ENCODE assay signal across 1 cellular context in the genomic region with DNA sequence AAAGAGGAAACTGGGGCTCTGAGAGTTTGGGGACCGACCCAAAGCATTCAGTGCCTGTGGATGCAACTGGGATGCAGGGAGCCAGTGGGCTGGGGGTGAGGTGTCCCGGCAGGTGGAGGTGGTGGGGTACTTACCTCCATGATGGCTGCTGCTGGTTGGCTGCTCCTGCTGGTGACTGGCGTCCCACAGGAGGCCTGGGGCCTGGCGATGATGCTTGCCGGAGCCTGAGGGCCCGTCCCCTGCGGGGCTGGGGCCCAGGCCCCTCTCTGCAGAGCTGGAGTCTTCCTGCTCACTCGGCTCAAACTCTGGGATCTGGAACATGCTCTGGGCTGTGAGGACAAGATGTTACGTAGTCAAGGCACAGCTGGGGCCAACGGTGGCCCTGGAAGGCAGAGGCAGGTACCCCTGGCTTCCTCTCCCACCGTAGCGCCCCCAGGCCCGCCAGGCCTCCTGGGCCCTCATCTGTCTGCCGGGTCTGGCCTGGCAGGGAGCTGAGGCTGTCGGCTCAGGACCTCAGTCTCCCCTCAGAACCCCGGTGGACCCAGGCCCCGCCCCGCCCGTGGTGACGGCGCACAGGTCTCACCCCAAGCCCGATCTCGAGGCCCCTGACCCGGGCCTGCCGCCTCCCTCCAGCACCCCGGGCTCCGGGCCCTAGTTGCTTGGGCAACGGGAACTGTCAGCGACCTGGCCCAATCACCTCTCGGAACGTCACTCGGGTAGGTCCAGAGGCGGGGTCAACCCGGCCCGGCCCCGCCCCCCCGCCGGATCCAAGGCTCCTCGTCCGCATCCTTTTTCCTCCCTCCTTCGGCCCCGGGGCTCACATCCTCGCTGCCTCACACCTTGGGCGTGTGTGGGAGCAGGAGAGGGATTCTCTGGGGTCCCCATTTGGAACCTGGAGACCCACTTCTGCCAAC.
TF ChIP-seq lines count a peak whose summit lies in the region.

A gene (minus strand): TSS at position 618 of the 914 bp plus-strand sequence. CDS start 297 bp downstream, at position 321.

TF ChIP-seq in HEK293, 187 proteins besides CTCF, POLR2A, EP300 and RAD21 (continued from another document and continues in another):
- TF ChIP-seq, protein P1, sequence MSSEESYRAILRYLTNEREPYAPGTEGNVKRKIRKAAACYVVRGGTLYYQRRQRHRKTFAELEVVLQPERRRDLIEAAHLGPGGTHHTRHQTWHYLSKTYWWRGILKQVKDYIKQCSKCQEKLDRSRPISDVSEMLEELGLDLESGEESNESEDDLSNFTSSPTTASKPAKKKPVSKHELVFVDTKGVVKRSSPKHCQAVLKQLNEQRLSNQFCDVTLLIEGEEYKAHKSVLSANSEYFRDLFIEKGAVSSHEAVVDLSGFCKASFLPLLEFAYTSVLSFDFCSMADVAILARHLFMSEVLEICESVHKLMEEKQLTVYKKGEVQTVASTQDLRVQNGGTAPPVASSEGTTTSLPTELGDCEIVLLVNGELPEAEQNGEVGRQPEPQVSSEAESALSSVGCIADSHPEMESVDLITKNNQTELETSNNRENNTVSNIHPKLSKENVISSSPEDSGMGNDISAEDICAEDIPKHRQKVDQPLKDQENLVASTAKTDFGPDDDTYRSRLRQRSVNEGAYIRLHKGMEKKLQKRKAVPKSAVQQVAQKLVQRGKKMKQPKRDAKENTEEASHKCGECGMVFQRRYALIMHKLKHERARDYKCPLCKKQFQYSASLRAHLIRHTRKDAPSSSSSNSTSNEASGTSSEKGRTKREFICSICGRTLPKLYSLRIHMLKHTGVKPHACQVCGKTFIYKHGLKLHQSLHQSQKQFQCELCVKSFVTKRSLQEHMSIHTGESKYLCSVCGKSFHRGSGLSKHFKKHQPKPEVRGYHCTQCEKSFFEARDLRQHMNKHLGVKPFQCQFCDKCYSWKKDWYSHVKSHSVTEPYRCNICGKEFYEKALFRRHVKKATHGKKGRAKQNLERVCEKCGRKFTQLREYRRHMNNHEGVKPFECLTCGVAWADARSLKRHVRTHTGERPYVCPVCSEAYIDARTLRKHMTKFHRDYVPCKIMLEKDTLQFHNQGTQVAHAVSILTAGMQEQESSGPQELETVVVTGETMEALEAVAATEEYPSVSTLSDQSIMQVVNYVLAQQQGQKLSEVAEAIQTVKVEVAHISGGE (tag by site-specific recombination; conservative IDR thresholded peaks at IDR 0.05; ENCODE audit: low read depth) = peak; percentile 90
- peak; percentile 79 for TF ChIP-seq SP2 (tag by site-specific recombination; IDR thresholded peaks at IDR 0.05)
- TF ChIP-seq ZNF514 (tag by site-specific recombination; IDR thresholded peaks at IDR 0.05) = no peak
- TF ChIP-seq, protein P2, sequence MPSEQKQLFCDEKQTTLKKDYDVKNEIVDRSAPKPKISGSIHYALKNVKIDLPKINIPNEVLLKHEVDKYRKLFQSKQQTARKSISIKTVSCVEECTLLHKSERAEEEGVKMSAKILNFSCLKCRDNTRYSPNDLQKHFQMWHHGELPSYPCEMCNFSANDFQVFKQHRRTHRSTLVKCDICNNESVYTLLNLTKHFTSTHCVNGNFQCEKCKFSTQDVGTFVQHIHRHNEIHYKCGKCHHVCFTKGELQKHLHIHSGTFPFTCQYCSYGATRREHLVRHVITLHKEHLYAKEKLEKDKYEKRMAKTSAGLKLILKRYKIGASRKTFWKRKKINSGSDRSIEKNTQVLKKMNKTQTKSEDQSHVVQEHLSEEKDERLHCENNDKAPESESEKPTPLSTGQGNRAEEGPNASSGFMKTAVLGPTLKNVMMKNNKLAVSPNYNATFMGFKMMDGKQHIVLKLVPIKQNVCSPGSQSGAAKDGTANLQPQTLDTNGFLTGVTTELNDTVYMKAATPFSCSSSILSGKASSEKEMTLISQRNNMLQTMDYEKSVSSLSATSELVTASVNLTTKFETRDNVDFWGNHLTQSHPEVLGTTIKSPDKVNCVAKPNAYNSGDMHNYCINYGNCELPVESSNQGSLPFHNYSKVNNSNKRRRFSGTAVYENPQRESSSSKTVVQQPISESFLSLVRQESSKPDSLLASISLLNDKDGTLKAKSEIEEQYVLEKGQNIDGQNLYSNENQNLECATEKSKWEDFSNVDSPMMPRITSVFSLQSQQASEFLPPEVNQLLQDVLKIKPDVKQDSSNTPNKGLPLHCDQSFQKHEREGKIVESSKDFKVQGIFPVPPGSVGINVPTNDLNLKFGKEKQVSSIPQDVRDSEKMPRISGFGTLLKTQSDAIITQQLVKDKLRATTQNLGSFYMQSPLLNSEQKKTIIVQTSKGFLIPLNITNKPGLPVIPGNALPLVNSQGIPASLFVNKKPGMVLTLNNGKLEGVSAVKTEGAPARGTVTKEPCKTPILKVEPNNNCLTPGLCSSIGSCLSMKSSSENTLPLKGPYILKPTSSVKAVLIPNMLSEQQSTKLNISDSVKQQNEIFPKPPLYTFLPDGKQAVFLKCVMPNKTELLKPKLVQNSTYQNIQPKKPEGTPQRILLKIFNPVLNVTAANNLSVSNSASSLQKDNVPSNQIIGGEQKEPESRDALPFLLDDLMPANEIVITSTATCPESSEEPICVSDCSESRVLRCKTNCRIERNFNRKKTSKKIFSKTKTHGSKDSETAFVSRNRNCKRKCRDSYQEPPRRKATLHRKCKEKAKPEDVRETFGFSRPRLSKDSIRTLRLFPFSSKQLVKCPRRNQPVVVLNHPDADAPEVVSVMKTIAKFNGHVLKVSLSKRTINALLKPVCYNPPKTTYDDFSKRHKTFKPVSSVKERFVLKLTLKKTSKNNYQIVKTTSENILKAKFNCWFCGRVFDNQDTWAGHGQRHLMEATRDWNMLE (tag by site-specific recombination; conservative IDR thresholded peaks at IDR 0.05; ENCODE audit: low read depth) = no peak
- TF ChIP-seq ZNF830 (tag by site-specific recombination; IDR thresholded peaks at IDR 0.05; ENCODE audit: low read depth) = no peak
- peak; percentile 23; the same call in 1 of the 2 replicates for TF ChIP-seq ZBTB21 (tag by site-specific recombination; IDR thresholded peaks at IDR 0.05)
- no peak for TF ChIP-seq ZNF23 (tag by site-specific recombination; IDR thresholded peaks at IDR 0.05; ENCODE audit: borderline replicate concordance)
- 0 out of 2 replicates have a peak, but pooled peaks have one; percentile 13 for TF ChIP-seq ZSCAN30 (tag by site-specific recombination; IDR thresholded peaks at IDR 0.05)
- TF ChIP-seq SP3 (tag by site-specific recombination; IDR thresholded peaks at IDR 0.05) = peak; percentile 61; the same call in 1 of the 2 replicates
- peak; percentile 76; the same call in 1 of the 2 replicates for TF ChIP-seq GLIS2 (tag by site-specific recombination; IDR thresholded peaks at IDR 0.05)
- peak; percentile 93 for TF ChIP-seq ZBTB20 (tag by site-specific recombination; IDR thresholded peaks at IDR 0.05)
- no peak for TF ChIP-seq ZNF19 (tag by site-specific recombination; IDR thresholded peaks at IDR 0.05; ENCODE audit: low read depth)
- 0 out of 2 replicates have a peak, but pooled peaks have one; percentile 36 for TF ChIP-seq ZXDB (tag by site-specific recombination; IDR thresholded peaks at IDR 0.05)
- TF ChIP-seq REPIN1 (tag by site-specific recombination; IDR thresholded peaks at IDR 0.05; ENCODE audit: low read depth) = no peak
- TF ChIP-seq GLI4 (tag by site-specific recombination; IDR thresholded peaks at IDR 0.05) = no peak
- 0 out of 2 replicates have a peak, but pooled peaks have one; percentile 40 for TF ChIP-seq KLF7 (tag by site-specific recombination; IDR thresholded peaks at IDR 0.05; ENCODE audit: borderline replicate concordance)
- peak; percentile 95 for TF ChIP-seq ZNF366 (tag by site-specific recombination; conservative IDR thresholded peaks at IDR 0.05)
- TF ChIP-seq, protein P3, sequence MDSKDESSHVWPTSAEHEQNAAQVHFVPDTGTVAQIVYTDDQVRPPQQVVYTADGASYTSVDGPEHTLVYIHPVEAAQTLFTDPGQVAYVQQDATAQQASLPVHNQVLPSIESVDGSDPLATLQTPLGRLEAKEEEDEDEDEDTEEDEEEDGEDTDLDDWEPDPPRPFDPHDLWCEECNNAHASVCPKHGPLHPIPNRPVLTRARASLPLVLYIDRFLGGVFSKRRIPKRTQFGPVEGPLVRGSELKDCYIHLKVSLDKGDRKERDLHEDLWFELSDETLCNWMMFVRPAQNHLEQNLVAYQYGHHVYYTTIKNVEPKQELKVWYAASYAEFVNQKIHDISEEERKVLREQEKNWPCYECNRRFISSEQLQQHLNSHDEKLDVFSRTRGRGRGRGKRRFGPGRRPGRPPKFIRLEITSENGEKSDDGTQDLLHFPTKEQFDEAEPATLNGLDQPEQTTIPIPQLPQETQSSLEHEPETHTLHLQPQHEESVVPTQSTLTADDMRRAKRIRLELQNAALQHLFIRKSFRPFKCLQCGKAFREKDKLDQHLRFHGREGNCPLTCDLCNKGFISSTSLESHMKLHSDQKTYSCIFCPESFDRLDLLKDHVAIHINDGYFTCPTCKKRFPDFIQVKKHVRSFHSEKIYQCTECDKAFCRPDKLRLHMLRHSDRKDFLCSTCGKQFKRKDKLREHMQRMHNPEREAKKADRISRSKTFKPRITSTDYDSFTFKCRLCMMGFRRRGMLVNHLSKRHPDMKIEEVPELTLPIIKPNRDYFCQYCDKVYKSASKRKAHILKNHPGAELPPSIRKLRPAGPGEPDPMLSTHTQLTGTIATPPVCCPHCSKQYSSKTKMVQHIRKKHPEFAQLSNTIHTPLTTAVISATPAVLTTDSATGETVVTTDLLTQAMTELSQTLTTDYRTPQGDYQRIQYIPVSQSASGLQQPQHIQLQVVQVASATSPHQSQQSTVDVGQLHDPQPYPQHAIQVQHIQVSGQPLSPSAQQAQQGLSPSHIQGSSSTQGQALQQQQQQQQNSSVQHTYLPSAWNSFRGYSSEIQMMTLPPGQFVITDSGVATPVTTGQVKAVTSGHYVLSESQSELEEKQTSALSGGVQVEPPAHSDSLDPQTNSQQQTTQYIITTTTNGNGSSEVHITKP (tag by site-specific recombination; IDR thresholded peaks at IDR 0.05) = peak; percentile 57
- no peak for TF ChIP-seq ZNF529 (tag by site-specific recombination; IDR thresholded peaks at IDR 0.05; ENCODE audit: insufficient replicate concordance)
- TF ChIP-seq, protein P4, sequence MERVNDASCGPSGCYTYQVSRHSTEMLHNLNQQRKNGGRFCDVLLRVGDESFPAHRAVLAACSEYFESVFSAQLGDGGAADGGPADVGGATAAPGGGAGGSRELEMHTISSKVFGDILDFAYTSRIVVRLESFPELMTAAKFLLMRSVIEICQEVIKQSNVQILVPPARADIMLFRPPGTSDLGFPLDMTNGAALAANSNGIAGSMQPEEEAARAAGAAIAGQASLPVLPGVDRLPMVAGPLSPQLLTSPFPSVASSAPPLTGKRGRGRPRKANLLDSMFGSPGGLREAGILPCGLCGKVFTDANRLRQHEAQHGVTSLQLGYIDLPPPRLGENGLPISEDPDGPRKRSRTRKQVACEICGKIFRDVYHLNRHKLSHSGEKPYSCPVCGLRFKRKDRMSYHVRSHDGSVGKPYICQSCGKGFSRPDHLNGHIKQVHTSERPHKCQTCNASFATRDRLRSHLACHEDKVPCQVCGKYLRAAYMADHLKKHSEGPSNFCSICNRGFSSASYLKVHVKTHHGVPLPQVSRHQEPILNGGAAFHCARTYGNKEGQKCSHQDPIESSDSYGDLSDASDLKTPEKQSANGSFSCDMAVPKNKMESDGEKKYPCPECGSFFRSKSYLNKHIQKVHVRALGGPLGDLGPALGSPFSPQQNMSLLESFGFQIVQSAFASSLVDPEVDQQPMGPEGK (tag by site-specific recombination; IDR thresholded peaks at IDR 0.05) = peak; percentile 64; the same call in 1 of the 2 replicates
- peak; percentile 93 for TF ChIP-seq ZNF335 (tag by site-specific recombination; conservative IDR thresholded peaks at IDR 0.05)
- no peak for TF ChIP-seq ZNF174 (tag by site-specific recombination; IDR thresholded peaks at IDR 0.05)
- TF ChIP-seq, protein P5, sequence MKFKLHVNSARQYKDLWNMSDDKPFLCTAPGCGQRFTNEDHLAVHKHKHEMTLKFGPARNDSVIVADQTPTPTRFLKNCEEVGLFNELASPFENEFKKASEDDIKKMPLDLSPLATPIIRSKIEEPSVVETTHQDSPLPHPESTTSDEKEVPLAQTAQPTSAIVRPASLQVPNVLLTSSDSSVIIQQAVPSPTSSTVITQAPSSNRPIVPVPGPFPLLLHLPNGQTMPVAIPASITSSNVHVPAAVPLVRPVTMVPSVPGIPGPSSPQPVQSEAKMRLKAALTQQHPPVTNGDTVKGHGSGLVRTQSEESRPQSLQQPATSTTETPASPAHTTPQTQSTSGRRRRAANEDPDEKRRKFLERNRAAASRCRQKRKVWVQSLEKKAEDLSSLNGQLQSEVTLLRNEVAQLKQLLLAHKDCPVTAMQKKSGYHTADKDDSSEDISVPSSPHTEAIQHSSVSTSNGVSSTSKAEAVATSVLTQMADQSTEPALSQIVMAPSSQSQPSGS (tag by site-specific recombination; IDR thresholded peaks at IDR 0.05; ENCODE audit: low read depth) = no peak
- TF ChIP-seq KLF1 (tag by site-specific recombination; IDR thresholded peaks at IDR 0.05) = 0 out of 2 replicates have a peak, but pooled peaks have one; percentile 14
- TF ChIP-seq, protein P6, sequence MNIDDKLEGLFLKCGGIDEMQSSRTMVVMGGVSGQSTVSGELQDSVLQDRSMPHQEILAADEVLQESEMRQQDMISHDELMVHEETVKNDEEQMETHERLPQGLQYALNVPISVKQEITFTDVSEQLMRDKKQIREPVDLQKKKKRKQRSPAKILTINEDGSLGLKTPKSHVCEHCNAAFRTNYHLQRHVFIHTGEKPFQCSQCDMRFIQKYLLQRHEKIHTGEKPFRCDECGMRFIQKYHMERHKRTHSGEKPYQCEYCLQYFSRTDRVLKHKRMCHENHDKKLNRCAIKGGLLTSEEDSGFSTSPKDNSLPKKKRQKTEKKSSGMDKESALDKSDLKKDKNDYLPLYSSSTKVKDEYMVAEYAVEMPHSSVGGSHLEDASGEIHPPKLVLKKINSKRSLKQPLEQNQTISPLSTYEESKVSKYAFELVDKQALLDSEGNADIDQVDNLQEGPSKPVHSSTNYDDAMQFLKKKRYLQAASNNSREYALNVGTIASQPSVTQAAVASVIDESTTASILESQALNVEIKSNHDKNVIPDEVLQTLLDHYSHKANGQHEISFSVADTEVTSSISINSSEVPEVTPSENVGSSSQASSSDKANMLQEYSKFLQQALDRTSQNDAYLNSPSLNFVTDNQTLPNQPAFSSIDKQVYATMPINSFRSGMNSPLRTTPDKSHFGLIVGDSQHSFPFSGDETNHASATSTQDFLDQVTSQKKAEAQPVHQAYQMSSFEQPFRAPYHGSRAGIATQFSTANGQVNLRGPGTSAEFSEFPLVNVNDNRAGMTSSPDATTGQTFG (tag by site-specific recombination; IDR thresholded peaks at IDR 0.05; ENCODE audit: borderline replicate concordance) = no peak
- TF ChIP-seq, protein P7, sequence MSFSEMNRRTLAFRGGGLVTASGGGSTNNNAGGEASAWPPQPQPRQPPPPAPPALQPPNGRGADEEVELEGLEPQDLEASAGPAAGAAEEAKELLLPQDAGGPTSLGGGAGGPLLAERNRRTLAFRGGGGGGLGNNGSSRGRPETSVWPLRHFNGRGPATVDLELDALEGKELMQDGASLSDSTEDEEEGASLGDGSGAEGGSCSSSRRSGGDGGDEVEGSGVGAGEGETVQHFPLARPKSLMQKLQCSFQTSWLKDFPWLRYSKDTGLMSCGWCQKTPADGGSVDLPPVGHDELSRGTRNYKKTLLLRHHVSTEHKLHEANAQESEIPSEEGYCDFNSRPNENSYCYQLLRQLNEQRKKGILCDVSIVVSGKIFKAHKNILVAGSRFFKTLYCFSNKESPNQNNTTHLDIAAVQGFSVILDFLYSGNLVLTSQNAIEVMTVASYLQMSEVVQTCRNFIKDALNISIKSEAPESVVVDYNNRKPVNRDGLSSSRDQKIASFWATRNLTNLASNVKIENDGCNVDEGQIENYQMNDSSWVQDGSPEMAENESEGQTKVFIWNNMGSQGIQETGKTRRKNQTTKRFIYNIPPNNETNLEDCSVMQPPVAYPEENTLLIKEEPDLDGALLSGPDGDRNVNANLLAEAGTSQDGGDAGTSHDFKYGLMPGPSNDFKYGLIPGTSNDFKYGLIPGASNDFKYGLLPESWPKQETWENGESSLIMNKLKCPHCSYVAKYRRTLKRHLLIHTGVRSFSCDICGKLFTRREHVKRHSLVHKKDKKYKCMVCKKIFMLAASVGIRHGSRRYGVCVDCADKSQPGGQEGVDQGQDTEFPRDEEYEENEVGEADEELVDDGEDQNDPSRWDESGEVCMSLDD (tag by site-specific recombination; IDR thresholded peaks at IDR 0.05) = peak; percentile 71
